Comparison of ENCODE assay signal across 9 cellular contexts in genomic region chr12:57031228-57031670, GRCh38. TPM values are rescaled to one million over a fixed set of nuclear protein-coding genes. Genes with fewer than 3 reads are reported as not detected.
A peak's percentile ranks its signal among the peaks of the same experiment; 100 is the strongest.
DNase-seq lines count a peak whose midpoint lies in the region; ATAC-seq and TF ChIP-seq lines count a peak whose summit lies in the region.
"Had no signal": no experiment of that assay in that cellular context is flagged by ENCODE, and none has a peak within 500 bp of the region (broad histone marks: within the 10 kb centered on the region; RNA-seq: fewer than 3 reads in every experiment).

No MANE protein-coding gene starts in this region.

- H3K36me3 ChIP-seq in HAP-1 (replicated peaks) = no peaks in the 10 kb centered on the region
- H3K36me3 ChIP-seq in Caco-2 (ENCODE audit: control insufficient read depth, insufficient read depth, low read length) = no peaks in the 10 kb centered on the region; the same call in 1 of the 2 replicates

- peaks cover 18 to 23% of the 10 kb centered on the region in 2 donors for H3K4me1 Mint-ChIP-seq in effector memory CD8-positive, alpha-beta T cell (ENCODE audit: low read depth in 2 of 2)
- peaks cover 8% of the 10 kb centered on the region for H3K4me1 Mint-ChIP-seq in Caco-2 (ENCODE audit: low read depth, unreplicated experiment)

- in situ Hi-C loops in HAP-1 (cut with MboI; ENCODE audit: low sequenced_read_pairs) = no loop called here

- H3K9me3 Mint-ChIP-seq in effector memory CD8-positive, alpha-beta T cell = no peaks in the 10 kb centered on the region
- no peaks in the 10 kb centered on the region for H3K9me3 Mint-ChIP-seq in Caco-2 (ENCODE audit: unreplicated experiment)

- H3K36me3 Mint-ChIP-seq in effector memory CD8-positive, alpha-beta T cell (ENCODE audit: insufficient read depth) = no peaks in the 10 kb centered on the region
- no peaks in the 10 kb centered on the region for H3K36me3 Mint-ChIP-seq in Caco-2 (ENCODE audit: insufficient read depth, unreplicated experiment)

- intact Hi-C loops in Caco-2 (cut with micrococcal nuclease; ENCODE audit: unreplicated experiment) = loop anchor here (1.0 kb wide), 2 partner anchors 23 to 30 kb away; no protein-coding TSS in a partner anchor

- CTCF ChIA-PET in Caco-2 (lab: Charles Lee) = interaction anchor here (0.6 to 1.7 kb wide), 13 partner anchors 14 to 510 kb away, joined by 3 to 16 read pairs (median 5); partner anchors contain the start of genes MYO1A, NEMP1, RBMS2 and STAT6

- ATAC-seq in effector memory CD8-positive, alpha-beta T cell (replicated peaks) = peak; percentile 42
- ATAC-seq in HG03460 (IDR thresholded peaks at IDR 0.05; ENCODE audit: unreplicated experiment) (no peak), GM19467 (IDR thresholded peaks at IDR 0.05; ENCODE audit: unreplicated experiment) (no peak)

- H3K4me1 ChIP-seq in HAP-1 (peaks cover 7% of the 10 kb centered on the region), Caco-2 (no peaks in the 10 kb centered on the region)

- H3K27ac Mint-ChIP-seq in effector memory CD8-positive, alpha-beta T cell = peak overlapping the region; percentile 61 to 76
- H3K27ac Mint-ChIP-seq in Caco-2 (ENCODE audit: unreplicated experiment) = no peak overlapping the region

- POLR2A ChIA-PET in Caco-2 (lab: Charles Lee) = interaction anchor here (0.6 kb wide), 1 partner anchor 13 kb away, joined by 5 read pairs; no protein-coding TSS in a partner anchor

- no peaks in the 10 kb centered on the region for H3K27me3 Mint-ChIP-seq in effector memory CD8-positive, alpha-beta T cell
- H3K27me3 Mint-ChIP-seq in Caco-2 (ENCODE audit: insufficient read depth, unreplicated experiment) = no peaks in the 10 kb centered on the region

- H3K27me3 ChIP-seq in HAP-1 (ENCODE audit: low read depth) (0 out of 2 replicates have a peak, but pooled peaks cover 3% of the 10 kb centered on the region), Caco-2 (replicated peaks; ENCODE audit: control insufficient read depth, insufficient read depth, low read length) (no peaks in the 10 kb centered on the region)

- BruUV-seq in Caco-2 (replicated peaks; lab: Mats Ljungman, UMichigan) = no TSS peak

- TF ChIP-seq CTCF in Caco-2 (IDR thresholded peaks at IDR 0.05; ENCODE audit: insufficient read depth in 1 of 2, low read depth in 1 of 2, low read length in 1 of 2, severe bottlenecking in 1 of 2, unreplicated experiment in 1 of 2) = peak in 1 of 2 experiments; percentile 36

- DNase-seq in DMS 273 treated with DMSO at 0.1 percent for 48 hours (lab: John Stamatoyannopoulos, UW) = peak; percentile 32
- peak; percentile 58 to 71 for DNase-seq in HAP-1 (ENCODE audit: low spot score in 2 of 2)
- peak; percentile 8 for DNase-seq in NCI-H524 treated with DMSO at 0.1 percent for 48 hours (lab: John Stamatoyannopoulos, UW)
- DNase-seq in effector memory CD8-positive, alpha-beta T cell = no peak
- no peak for DNase-seq in hypothalamus (lab: John Stamatoyannopoulos, UW)
- DNase-seq in Caco-2 = no peak

- peak overlapping the region in 1 of 2 donors; percentile 17 for H3K4me3 Mint-ChIP-seq in effector memory CD8-positive, alpha-beta T cell
- H3K4me3 Mint-ChIP-seq in Caco-2 (ENCODE audit: unreplicated experiment) = no peak overlapping the region

- no peak overlapping the region for H3K4me3 ChIP-seq in HAP-1
- H3K4me3 ChIP-seq in Caco-2 (ENCODE audit: low read depth, low read length) = no peak overlapping the region

- H3K9me3 ChIP-seq in HAP-1 (no peaks in the 10 kb centered on the region), Caco-2 (no peaks in the 10 kb centered on the region)

RNA-seq across cellular contexts. Expression of gene TAC3, which starts 14.9 kb away (rescaled TPM):
- total RNA-seq in Caco-2 (2022) = 1.6 and 3.1 TPM in 2 replicates
- total RNA-seq: myocyte had no signal

RNA-seq across cellular contexts. Expression of gene MYO1A, which starts 18.7 kb away (rescaled TPM):
- 9.3 and 11.9 TPM in 2 replicates for total RNA-seq in Caco-2 (2022)
- total RNA-seq: myocyte had no signal

RNA-seq across cellular contexts. Expression of gene ZBTB39, which starts 24.9 kb away (rescaled TPM):
- 12.2 and 12.8 TPM in 2 replicates for total RNA-seq in Caco-2 (2022)

RNA-seq across cellular contexts. Expression of gene NEMP1, which starts 47.3 kb away (rescaled TPM):
- 38.3 and 40.1 TPM in 2 replicates for total RNA-seq in Caco-2 (2022)

RNA-seq across cellular contexts. Expression of gene NAB2, which starts 57.7 kb away (rescaled TPM):
- 15.7 and 16.4 TPM in 2 replicates for total RNA-seq in Caco-2 (2022)

Comparison
In these comparisons a context has a peak if more than half of its experiments do, and no peak if none do; other contexts are left out.
1. DNase-seq: peak in DMS 273 treated with DMSO at 0.1 percent for 48 hours (single experiment), HAP-1 (2 of 2) and NCI-H524 treated with DMSO at 0.1 percent for 48 hours (single experiment); none in effector memory CD8-positive, alpha-beta T cell (0 of 3), hypothalamus (0 of 51) and Caco-2 (0 of 2).